ENCODE assay signal across 13 cellular contexts in the genomic region with DNA sequence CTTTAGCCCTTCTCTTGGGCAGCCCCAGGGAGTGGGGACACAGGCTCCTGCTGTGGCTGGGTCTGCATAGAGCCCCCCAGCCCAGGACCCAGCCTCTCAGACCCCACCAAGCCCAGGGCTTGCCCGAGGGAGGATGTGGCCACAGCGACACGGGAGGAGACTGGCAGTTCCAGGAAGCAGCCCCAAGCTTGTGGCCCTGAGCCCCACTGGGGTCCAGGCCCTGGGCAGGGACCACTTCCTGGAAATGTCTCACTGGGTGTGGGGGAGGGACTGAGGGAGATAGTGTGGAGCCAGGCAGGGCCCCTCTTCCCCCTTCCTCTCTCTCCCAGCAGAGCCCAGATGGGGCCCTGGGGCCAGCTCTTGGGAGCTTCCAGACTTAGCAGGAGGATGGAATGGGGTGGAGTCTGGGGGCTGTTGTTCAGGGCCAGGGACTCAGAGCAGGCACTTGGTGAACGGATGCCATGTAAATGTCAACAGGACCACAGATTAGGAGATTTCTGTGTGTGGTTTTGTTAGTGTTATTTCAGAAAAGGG. TPM values are rescaled to one million over a fixed set of nuclear protein-coding genes. Genes with fewer than 3 reads are reported as not detected.
DNase-seq lines count a peak whose midpoint lies in the region; ATAC-seq and TF ChIP-seq lines count a peak whose summit lies in the region.
"Had no signal": no experiment of that assay in that cellular context is flagged by ENCODE, and none has a peak within 500 bp of the region (broad histone marks: within the 10 kb centered on the region; RNA-seq: fewer than 3 reads in every experiment).

No MANE protein-coding gene starts in this region.

- no peaks in the 10 kb centered on the region for H3K36me3 ChIP-seq in upper lobe of right lung
- H3K36me3 ChIP-seq: BE2C, ovary, vagina had no signal

- TF ChIP-seq CTCF in upper lobe of right lung (IDR thresholded peaks at IDR 0.05): no peak

- no peaks in the 10 kb centered on the region for H3K9me3 ChIP-seq in upper lobe of right lung
- H3K9me3 ChIP-seq: BE2C, ovary, vagina had no signal

- POLR2A ChIA-PET in activated CD8-positive, alpha-beta T cell treated with anti-CD3 and anti-CD28 coated beads, Interleukin-2, amount 10 ng/mL, durations not matched to agents 7 days and 5 days (lab: Charles Lee): interaction anchor here (0.8 to 3.5 kb wide), 7 partner anchors 14 to 70 kb away, joined by 3 to 18 read pairs (median 11); partner anchors contain the start of gene CCDC102A

- peaks cover 72% of the 10 kb centered on the region for H3K4me1 Mint-ChIP-seq in activated CD8-positive, alpha-beta T cell treated with anti-CD3 and anti-CD28 coated beads, Interleukin-2, amount 10 ng/mL, durations not matched to agents 7 days and 5 days (ENCODE audit: low read depth)

- peak; percentile 31 to 32 for ATAC-seq in left cardiac atrium
- peak; percentile 71 for ATAC-seq in activated CD8-positive, alpha-beta T cell treated with anti-CD3 and anti-CD28 coated beads, Interleukin-2, amount 10 ng/mL, durations not matched to agents 7 days and 5 days
- ATAC-seq in upper lobe of right lung: peak; percentile 24
- ATAC-seq in HG03469 (IDR thresholded peaks at IDR 0.05; ENCODE audit: unreplicated experiment): no peak

- H3K27ac Mint-ChIP-seq in activated CD8-positive, alpha-beta T cell treated with anti-CD3 and anti-CD28 coated beads, Interleukin-2, amount 10 ng/mL, durations not matched to agents 7 days and 5 days: peak overlapping the region; percentile 82

- peaks cover 3% of the 10 kb centered on the region for H3K4me1 ChIP-seq in upper lobe of right lung
- H3K4me1 ChIP-seq: BE2C had no signal

- peaks cover 32% of the 10 kb centered on the region for H3K36me3 Mint-ChIP-seq in activated CD8-positive, alpha-beta T cell treated with anti-CD3 and anti-CD28 coated beads, Interleukin-2, amount 10 ng/mL, durations not matched to agents 7 days and 5 days (ENCODE audit: low read depth)

- H3K4me3 Mint-ChIP-seq in activated CD8-positive, alpha-beta T cell treated with anti-CD3 and anti-CD28 coated beads, Interleukin-2, amount 10 ng/mL, durations not matched to agents 7 days and 5 days: peak overlapping the region; percentile 39

- H3K9me3 Mint-ChIP-seq in activated CD8-positive, alpha-beta T cell treated with anti-CD3 and anti-CD28 coated beads, Interleukin-2, amount 10 ng/mL, durations not matched to agents 7 days and 5 days (ENCODE audit: insufficient read depth): no peaks in the 10 kb centered on the region

- DNase-seq in left cardiac atrium (no peak), cardiac septum (ENCODE audit: low spot score) (no peak), mesenteric fat pad (ENCODE audit: low spot score) (peak; percentile 82), upper lobe of right lung (no peak), glomerular visceral epithelial cell (ENCODE audit: extremely low spot score) (no peak), dermis blood vessel endothelial cell (no peak)
- DNase-seq in activated CD8-positive, alpha-beta T cell treated with anti-CD3 and anti-CD28 coated beads, Interleukin-2, amount 10 ng/mL, durations not matched to agents 7 days and 5 days: peak; percentile 83
- DNase-seq: activated CD4-positive, alpha-beta T cell treated with anti-CD3 and anti-CD28 coated beads for 4 hours; BE2C; erythroblast; ovary had no signal

- no peaks in the 10 kb centered on the region for H3K27me3 ChIP-seq in upper lobe of right lung
- H3K27me3 ChIP-seq: BE2C, ovary, vagina had no signal

- no peak overlapping the region for H3K4me3 ChIP-seq in upper lobe of right lung
- H3K4me3 ChIP-seq: ovary, vagina had no signal

- no peaks in the 10 kb centered on the region for H3K27me3 Mint-ChIP-seq in activated CD8-positive, alpha-beta T cell treated with anti-CD3 and anti-CD28 coated beads, Interleukin-2, amount 10 ng/mL, durations not matched to agents 7 days and 5 days (ENCODE audit: low read depth)

- intact Hi-C loops in left cardiac atrium (cut with DNase I): loop anchor here (5.0 to 10.0 kb wide), 2 partner anchors 145 to 147 kb away; no protein-coding TSS in a partner anchor
- intact Hi-C loops in cardiac septum (cut with DNase I): loop anchor here (5.0 kb wide), 1 partner anchor 145 kb away; no protein-coding TSS in a partner anchor
- intact Hi-C loops in upper lobe of right lung (cut with DNase I): no loop called here

- CTCF ChIA-PET in activated CD8-positive, alpha-beta T cell treated with anti-CD3 and anti-CD28 coated beads, Interleukin-2, amount 10 ng/mL, durations not matched to agents 7 days and 5 days (lab: Charles Lee): interaction anchor here (1.0 to 9.4 kb wide), 16 partner anchors 13 to 422 kb away, joined by 3 to 244 read pairs (median 17); partner anchors contain the start of genes ADGRG3, CCDC102A, KATNB1 and USB1

- peak overlapping the region; percentile 17 for H3K27ac ChIP-seq in upper lobe of right lung
- H3K27ac ChIP-seq: ovary, vagina had no signal

RNA-seq across cellular contexts. Expression of gene ADGRG5, which starts 35.3 kb away (rescaled TPM):
- total RNA-seq in left cardiac atrium: under 1 TPM; 0.18 to 0.34 TPM
- 0.35 TPM for total RNA-seq in cardiac septum
- 10 to 100 TPM; 16.0 to 18.1 TPM for total RNA-seq in activated CD8-positive, alpha-beta T cell treated with anti-CD3 and anti-CD28 coated beads, Interleukin-2, amount 10 ng/mL, durations not matched to agents 7 days and 5 days
- total RNA-seq in mesenteric fat pad: 0.10 TPM
- total RNA-seq in upper lobe of right lung: 1.9 TPM
- total RNA-seq in dermis blood vessel endothelial cell: not detected in 2 replicates

RNA-seq across cellular contexts. Expression of gene CCDC102A, which starts 41.4 kb away (rescaled TPM):
- total RNA-seq in left cardiac atrium (1 to 10 TPM; 5.3 to 8.9 TPM), cardiac septum (5.5 TPM), mesenteric fat pad (5.0 TPM), upper lobe of right lung (11.3 TPM), dermis blood vessel endothelial cell (12.6 and 25.5 TPM in 2 replicates)
- 10 to 100 TPM; 16.3 to 18.2 TPM for total RNA-seq in activated CD8-positive, alpha-beta T cell treated with anti-CD3 and anti-CD28 coated beads, Interleukin-2, amount 10 ng/mL, durations not matched to agents 7 days and 5 days

RNA-seq across cellular contexts. Expression of gene ADGRG1, which starts 50.7 kb away (rescaled TPM):
- total RNA-seq in left cardiac atrium (10 to 100 TPM; 22.9 to 41.9 TPM), cardiac septum (15.9 TPM), mesenteric fat pad (96.3 TPM), upper lobe of right lung (66.9 TPM), dermis blood vessel endothelial cell (21.8 and 35.4 TPM in 2 replicates)
- total RNA-seq in activated CD8-positive, alpha-beta T cell treated with anti-CD3 and anti-CD28 coated beads, Interleukin-2, amount 10 ng/mL, durations not matched to agents 7 days and 5 days: 1 to 10 TPM; 3.3 to 3.7 TPM

Comparison
In these comparisons a context has a peak if more than half of its experiments do, and no peak if none do; other contexts are left out.
1. DNase-seq: peak in activated CD8-positive, alpha-beta T cell treated with anti-CD3 and anti-CD28 coated beads, Interleukin-2, amount 10 ng/mL, durations not matched to agents 7 days and 5 days (single experiment) and mesenteric fat pad (single experiment); none in left cardiac atrium (single experiment), cardiac septum (single experiment), upper lobe of right lung (single experiment), glomerular visceral epithelial cell (single experiment) and dermis blood vessel endothelial cell (single experiment).